Comparison of ENCODE assay signal across 15 cellular contexts in genomic region chr13:76225815-76226489, GRCh38.
DNase-seq lines count a peak whose midpoint lies in the region; ATAC-seq and TF ChIP-seq lines count a peak whose summit lies in the region.
"Had no signal": no experiment of that assay in that cellular context is flagged by ENCODE, and none has a peak within 500 bp of the region (broad histone marks: within the 10 kb centered on the region; RNA-seq: fewer than 3 reads in every experiment).

No MANE protein-coding gene starts in this region.

- TF ChIP-seq CTCF in heart left ventricle (IDR thresholded peaks at IDR 0.05) (no peak), psoas muscle (IDR thresholded peaks at IDR 0.05) (no peak), mesothelial cell of epicardium (IDR thresholded peaks at IDR 0.05; ENCODE audit: unreplicated experiment) (no peak)

- no peak overlapping the region for H3K27ac Mint-ChIP-seq in mesothelial cell of epicardium
- H3K27ac Mint-ChIP-seq in natural killer cell treated with Interleukin-12 subunit alpha and Interleukin-12 subunit beta and Interleukin-15 and Interleukin-18, amount 100 ng/mL, for 72 hours: no peak overlapping the region
- H3K27ac Mint-ChIP-seq: stimulated activated memory B cell treated with anti-CD40 and anti-IgM and Interleukin-4, amounts not matched to agents 10 μg/mL and 1 μg/mL and 100 μg/mL, for 72 hours had no signal

- H3K27ac ChIP-seq in heart left ventricle: peak overlapping the region in 2 of 12 donors; percentile 22 to 46
- peak overlapping the region; percentile 56 for H3K27ac ChIP-seq in psoas muscle
- H3K27ac ChIP-seq: dorsolateral prefrontal cortex had no signal

- peak; percentile 91 to 97 (median 95) for ATAC-seq in heart left ventricle
- peak; percentile 97 to 100 (median 98) for ATAC-seq in psoas muscle
- ATAC-seq in natural killer cell treated with Interleukin-12 subunit alpha and Interleukin-12 subunit beta and Interleukin-15 and Interleukin-18, amount 100 ng/mL, for 72 hours: no peak
- ATAC-seq in GM19452 (IDR thresholded peaks at IDR 0.05; ENCODE audit: unreplicated experiment): no peak
- ATAC-seq: stimulated activated memory B cell treated with anti-CD40 and anti-IgM and Interleukin-4, amounts not matched to agents 10 μg/mL and 1 μg/mL and 100 μg/mL, for 72 hours had no signal

- H3K36me3 ChIP-seq in heart left ventricle (no peaks in the 10 kb centered on the region), psoas muscle (ENCODE audit: insufficient read depth in 1 of 2, low read depth in 1 of 2) (no peaks in the 10 kb centered on the region)

- H3K4me1 ChIP-seq in heart left ventricle (peaks cover 0 to 14% (median 3%) of the 10 kb centered on the region in 12 donors), psoas muscle (peaks cover 12% of the 10 kb centered on the region)

- TF ChIP-seq POLR2A in heart left ventricle (IDR thresholded peaks at IDR 0.05): no peak

- H3K9me3 Mint-ChIP-seq in mesothelial cell of epicardium: no peaks in the 10 kb centered on the region
- peaks cover 7% of the 10 kb centered on the region for H3K9me3 Mint-ChIP-seq in natural killer cell treated with Interleukin-12 subunit alpha and Interleukin-12 subunit beta and Interleukin-15 and Interleukin-18, amount 100 ng/mL, for 72 hours

- DNase-seq in ELR (ENCODE audit: low read depth) (peak; percentile 1), SK-N-DZ (ENCODE audit: low spot score) (peak; percentile 20), heart left ventricle (peak; percentile 42 to 77 (median 52)), psoas muscle (peak; percentile 35 to 79), mesothelial cell of epicardium (ENCODE audit: low spot score in 2 of 2, unreplicated experiment in 2 of 2) (no peak), NCI-H187 (lab: John Stamatoyannopoulos, UW) (no peak)
- no peak for DNase-seq in natural killer cell treated with Interleukin-12 subunit alpha and Interleukin-12 subunit beta and Interleukin-15 and Interleukin-18, amount 100 ng/mL, for 72 hours (ENCODE audit: low spot score)
- DNase-seq: activated CD4-positive, CD25-positive, alpha-beta regulatory T cell treated with anti-CD3 and anti-CD28 coated beads, Interleukin-2, amount 50 U/mL, for 72 hours; C1 segment of cervical spinal cord; NCI-H1436; SW 1271 had no signal

- H3K4me3 ChIP-seq in heart left ventricle (no peak overlapping the region), psoas muscle (no peak overlapping the region)
- H3K4me3 ChIP-seq: lung had no signal

- H3K27me3 Mint-ChIP-seq in mesothelial cell of epicardium (ENCODE audit: low read depth): no peaks in the 10 kb centered on the region
- H3K27me3 Mint-ChIP-seq in natural killer cell treated with Interleukin-12 subunit alpha and Interleukin-12 subunit beta and Interleukin-15 and Interleukin-18, amount 100 ng/mL, for 72 hours: no peaks in the 10 kb centered on the region
- H3K27me3 Mint-ChIP-seq: stimulated activated memory B cell treated with anti-CD40 and anti-IgM and Interleukin-4, amounts not matched to agents 10 μg/mL and 1 μg/mL and 100 μg/mL, for 72 hours had no signal

- WGBS in heart left ventricle, 4 donors: 29 to 38% (median 37%) methylated on average over 8 of the region's 8 CpGs
- 18 to 20% (median 18%) methylated on average over 8 of the region's 8 CpGs for WGBS in psoas muscle, 3 donors

- H3K4me1 Mint-ChIP-seq in mesothelial cell of epicardium: no peaks in the 10 kb centered on the region
- no peaks in the 10 kb centered on the region for H3K4me1 Mint-ChIP-seq in natural killer cell treated with Interleukin-12 subunit alpha and Interleukin-12 subunit beta and Interleukin-15 and Interleukin-18, amount 100 ng/mL, for 72 hours (ENCODE audit: low read depth in 2 of 2)
- H3K4me1 Mint-ChIP-seq: stimulated activated memory B cell treated with anti-CD40 and anti-IgM and Interleukin-4, amounts not matched to agents 10 μg/mL and 1 μg/mL and 100 μg/mL, for 72 hours had no signal

- intact Hi-C loops in heart left ventricle (cut with DNase I): loop anchor here in 7 of 10 donors (10.0 kb wide), 3 partner anchors 249 to 659 kb away; partner anchors contain the start of gene KCTD12 (in 1 of the 7)
- intact Hi-C loops in psoas muscle (cut with DNase I): no loop called here

- H3K9me3 ChIP-seq in heart left ventricle (no peaks in the 10 kb centered on the region), psoas muscle (no peaks in the 10 kb centered on the region)

- H3K27me3 ChIP-seq in heart left ventricle: no peaks in the 10 kb centered on the region
- no peaks in the 10 kb centered on the region for H3K27me3 ChIP-seq in psoas muscle (ENCODE audit: insufficient read depth in 3 of 3, low read length in 2 of 3)

- no peak overlapping the region for H3K4me3 Mint-ChIP-seq in mesothelial cell of epicardium
- H3K4me3 Mint-ChIP-seq in natural killer cell treated with Interleukin-12 subunit alpha and Interleukin-12 subunit beta and Interleukin-15 and Interleukin-18, amount 100 ng/mL, for 72 hours: no peak overlapping the region
- H3K4me3 Mint-ChIP-seq: stimulated activated memory B cell treated with anti-CD40 and anti-IgM and Interleukin-4, amounts not matched to agents 10 μg/mL and 1 μg/mL and 100 μg/mL, for 72 hours had no signal

- no peaks in the 10 kb centered on the region for H3K36me3 Mint-ChIP-seq in mesothelial cell of epicardium
- H3K36me3 Mint-ChIP-seq in natural killer cell treated with Interleukin-12 subunit alpha and Interleukin-12 subunit beta and Interleukin-15 and Interleukin-18, amount 100 ng/mL, for 72 hours: no peaks in the 10 kb centered on the region
- H3K36me3 Mint-ChIP-seq: stimulated activated memory B cell treated with anti-CD40 and anti-IgM and Interleukin-4, amounts not matched to agents 10 μg/mL and 1 μg/mL and 100 μg/mL, for 72 hours had no signal

Comparison
In these comparisons a context has a peak if more than half of its experiments do, and no peak if none do; other contexts are left out.
1. DNase-seq: peak in ELR (single experiment), SK-N-DZ (single experiment), heart left ventricle (5 of 5) and psoas muscle (2 of 2); none in mesothelial cell of epicardium (0 of 2), natural killer cell treated with Interleukin-12 subunit alpha and Interleukin-12 subunit beta and Interleukin-15 and Interleukin-18, amount 100 ng/mL, for 72 hours (single experiment) and NCI-H187 (0 of 2).
2. ATAC-seq: peak in heart left ventricle (4 of 4) and psoas muscle (4 of 4); none in natural killer cell treated with Interleukin-12 subunit alpha and Interleukin-12 subunit beta and Interleukin-15 and Interleukin-18, amount 100 ng/mL, for 72 hours (0 of 2) and GM19452 (single experiment).
3. intact Hi-C loops: an anchor here in heart left ventricle (10.0 kb wide); none called in psoas muscle.